12 cellular contexts compared by ENCODE assay signal in the genomic region with DNA sequence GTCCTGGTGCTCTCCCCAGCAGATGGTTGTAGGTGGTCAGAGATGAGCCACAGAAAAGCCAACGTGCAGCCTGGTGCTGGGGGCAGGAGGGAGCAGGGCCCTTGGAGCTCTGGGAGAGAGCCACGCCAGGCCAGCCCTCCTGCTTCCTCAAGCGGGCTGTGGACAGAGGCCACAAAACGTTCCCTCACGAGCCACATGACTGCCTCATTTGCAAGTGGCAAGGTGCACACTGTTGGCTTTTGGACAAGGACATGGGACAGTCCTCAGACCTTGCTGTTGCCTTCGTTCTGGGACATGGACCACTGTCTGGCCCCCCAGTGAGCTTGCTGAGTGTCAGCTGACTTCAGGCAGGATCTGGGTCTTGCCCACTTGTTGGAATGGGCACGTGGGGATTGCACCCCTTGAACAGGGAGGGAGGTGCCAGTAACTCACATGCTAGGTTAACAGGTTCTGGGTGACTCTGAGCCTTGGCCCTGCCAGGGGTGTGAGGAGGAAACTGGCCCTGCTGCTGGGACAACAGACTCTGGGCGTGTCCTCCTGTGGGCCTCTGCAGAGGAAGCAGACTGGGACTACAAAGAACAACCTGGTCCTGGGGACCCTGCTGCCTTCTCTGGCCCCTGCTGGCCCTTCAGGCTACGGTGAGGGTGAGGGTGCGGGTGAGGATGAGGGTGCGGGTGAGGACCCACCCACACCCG. TPM values are rescaled to one million over a fixed set of nuclear protein-coding genes. Genes with fewer than 3 reads are reported as not detected.
A peak's percentile ranks its signal among the peaks of the same experiment; 100 is the strongest.
DNase-seq lines count a peak whose midpoint lies in the region; ATAC-seq and TF ChIP-seq lines count a peak whose summit lies in the region.
"Had no signal": no experiment of that assay in that cellular context is flagged by ENCODE, and none has a peak within 500 bp of the region (broad histone marks: within the 10 kb centered on the region; RNA-seq: fewer than 3 reads in every experiment).

No MANE protein-coding gene starts in this region.

- intact Hi-C loops in Right ventricle myocardium superior (cut with DNase I) (no loop called here), cardiac septum (cut with DNase I) (no loop called here), upper lobe of right lung (cut with DNase I) (no loop called here), Caco-2 (cut with micrococcal nuclease; ENCODE audit: unreplicated experiment) (no loop called here)

- peak overlapping the region; percentile 73 for H3K4me3 Mint-ChIP-seq in T-helper 1 cell treated with Interleukin-12 subunit alpha and Interleukin-12 subunit beta and Interleukin-4 antibody, amounts not matched to agents 30 μg/mL and 1 μg/mL, for 36 hours
- no peak overlapping the region for H3K4me3 Mint-ChIP-seq in Caco-2 (ENCODE audit: unreplicated experiment)

- peaks cover under 1% of the 10 kb centered on the region for H3K27me3 Mint-ChIP-seq in T-helper 1 cell treated with Interleukin-12 subunit alpha and Interleukin-12 subunit beta and Interleukin-4 antibody, amounts not matched to agents 30 μg/mL and 1 μg/mL, for 36 hours (ENCODE audit: low read depth)
- H3K27me3 Mint-ChIP-seq in Caco-2 (ENCODE audit: insufficient read depth, unreplicated experiment), result peaks cover 5% of the 10 kb centered on the region

- TF ChIP-seq CTCF in right atrium auricular region (IDR thresholded peaks at IDR 0.05) (no peak), upper lobe of right lung (IDR thresholded peaks at IDR 0.05) (no peak), Caco-2 (IDR thresholded peaks at IDR 0.05; ENCODE audit: insufficient read depth in 1 of 2, low read depth in 1 of 2, low read length in 1 of 2, severe bottlenecking in 1 of 2, unreplicated experiment in 1 of 2) (no peak)

- no peaks in the 10 kb centered on the region for H3K9me3 Mint-ChIP-seq in T-helper 1 cell treated with Interleukin-12 subunit alpha and Interleukin-12 subunit beta and Interleukin-4 antibody, amounts not matched to agents 30 μg/mL and 1 μg/mL, for 36 hours
- no peaks in the 10 kb centered on the region for H3K9me3 Mint-ChIP-seq in Caco-2 (ENCODE audit: unreplicated experiment)

- CTCF ChIA-PET in Caco-2 (lab: Charles Lee), result no interaction called here

- H3K4me3 ChIP-seq in right atrium auricular region (peak overlapping the region; percentile 52 to 59), upper lobe of right lung (peak overlapping the region; percentile 59), Caco-2 (ENCODE audit: low read depth, low read length) (no peak overlapping the region)
- H3K4me3 ChIP-seq: skin epidermis had no signal

- H3K4me1 ChIP-seq in right atrium auricular region (peaks cover 0 to 78% of the 10 kb centered on the region in 2 donors), upper lobe of right lung (peaks cover 12% of the 10 kb centered on the region), Caco-2 (peaks cover 16% of the 10 kb centered on the region)

- peak overlapping the region; percentile 31 for H3K27ac Mint-ChIP-seq in T-helper 1 cell treated with Interleukin-12 subunit alpha and Interleukin-12 subunit beta and Interleukin-4 antibody, amounts not matched to agents 30 μg/mL and 1 μg/mL, for 36 hours
- H3K27ac Mint-ChIP-seq in Caco-2 (ENCODE audit: unreplicated experiment), result no peak overlapping the region
- H3K27ac Mint-ChIP-seq: brain had no signal

- no TSS peak for BruUV-seq in Caco-2 (replicated peaks; lab: Mats Ljungman, UMichigan)

- no peak for ATAC-seq in Right ventricle myocardium superior (ENCODE audit: poor library complexity)
- peak; percentile 3 for ATAC-seq in upper lobe of right lung

- POLR2A ChIA-PET in Caco-2 (lab: Charles Lee), result interaction anchor here (0.6 kb wide), 1 partner anchor 21 kb away, joined by 7 read pairs; no protein-coding TSS in a partner anchor

- peak overlapping the region; percentile 11 to 82 for H3K27ac ChIP-seq in right atrium auricular region
- H3K27ac ChIP-seq in upper lobe of right lung, result no peak overlapping the region

- peaks cover 4% of the 10 kb centered on the region for H3K36me3 Mint-ChIP-seq in T-helper 1 cell treated with Interleukin-12 subunit alpha and Interleukin-12 subunit beta and Interleukin-4 antibody, amounts not matched to agents 30 μg/mL and 1 μg/mL, for 36 hours (ENCODE audit: low read depth)
- peaks cover 14% of the 10 kb centered on the region for H3K36me3 Mint-ChIP-seq in Caco-2 (ENCODE audit: insufficient read depth, unreplicated experiment)
- H3K36me3 Mint-ChIP-seq: brain had no signal

- no peaks in the 10 kb centered on the region for H3K36me3 ChIP-seq in right atrium auricular region
- H3K36me3 ChIP-seq in upper lobe of right lung, result no peaks in the 10 kb centered on the region
- no peaks in the 10 kb centered on the region for H3K36me3 ChIP-seq in Caco-2 (ENCODE audit: control insufficient read depth, insufficient read depth, low read length)

- DNase-seq in Right ventricle myocardium superior, result peak; percentile 64
- DNase-seq in cardiac septum (ENCODE audit: low spot score), result no peak
- DNase-seq in right atrium auricular region (ENCODE audit: low spot score), result no peak
- DNase-seq in upper lobe of right lung, result no peak
- DNase-seq in RKO (ENCODE audit: low spot score), result no peak
- no peak for DNase-seq in NCI-H345 treated with DMSO at 0.1 percent for 48 hours (lab: John Stamatoyannopoulos, UW; ENCODE audit: unreplicated experiment)
- DNase-seq in Caco-2, result no peak
- DNase-seq: activated CD4-positive, alpha-beta T cell treated with anti-CD3 and anti-CD28 coated beads, Interleukin-2, amount 50 U/mL, for 48 hours; SHP77 treated with DMSO at 0.1 percent for 48 hours had no signal

- peaks cover 24% of the 10 kb centered on the region for H3K4me1 Mint-ChIP-seq in T-helper 1 cell treated with Interleukin-12 subunit alpha and Interleukin-12 subunit beta and Interleukin-4 antibody, amounts not matched to agents 30 μg/mL and 1 μg/mL, for 36 hours (ENCODE audit: low read depth)
- H3K4me1 Mint-ChIP-seq in Caco-2 (ENCODE audit: low read depth, unreplicated experiment), result no peaks in the 10 kb centered on the region

- H3K9me3 ChIP-seq in right atrium auricular region (no peaks in the 10 kb centered on the region), upper lobe of right lung (no peaks in the 10 kb centered on the region), Caco-2 (no peaks in the 10 kb centered on the region)

- H3K27me3 ChIP-seq in right atrium auricular region (peaks cover 3 to 4% of the 10 kb centered on the region in 2 donors), upper lobe of right lung (peaks cover 27% of the 10 kb centered on the region), Caco-2 (replicated peaks; ENCODE audit: control insufficient read depth, insufficient read depth, low read length) (no peaks in the 10 kb centered on the region)

RNA-seq across cellular contexts. Expression of a gene that starts 2.6 kb away (rescaled TPM):
- total RNA-seq in Right ventricle myocardium superior (12.1 TPM), cardiac septum (10.8 TPM), right atrium auricular region (10 to 100 TPM; 13.4 to 19.8 TPM), upper lobe of right lung (63.3 TPM), Caco-2 (2022) (18.7 and 23.6 TPM in 2 replicates)
